ENCODE assay signal across 15 cellular contexts in genomic region chr2:68745006-68745405, GRCh38.
DNase-seq lines count a peak whose midpoint lies in the region; ATAC-seq and TF ChIP-seq lines count a peak whose summit lies in the region.
"Had no signal": no experiment of that assay in that cellular context is flagged by ENCODE, and none has a peak within 500 bp of the region (broad histone marks: within the 10 kb centered on the region; RNA-seq: fewer than 3 reads in every experiment).

No MANE protein-coding gene starts in this region.

- TF ChIP-seq CTCF in OCI-LY3 (IDR thresholded peaks at IDR 0.05; ENCODE audit: low read depth, low read length): no peak

- H3K27me3 Mint-ChIP-seq in activated T-cell treated with anti-CD3 and anti-CD28 coated beads, Interleukin-2, amount 50 U/mL, for 24 hours: no peaks in the 10 kb centered on the region
- H3K27me3 Mint-ChIP-seq in activated naive CD8-positive, alpha-beta T cell treated with anti-CD3 and anti-CD28 coated beads, Interleukin-2, amount 50 U/mL, for 24 hours: no peaks in the 10 kb centered on the region

- H3K27me3 ChIP-seq in OCI-LY3 (ENCODE audit: low read depth, low read length): no peaks in the 10 kb centered on the region
- H3K27me3 ChIP-seq: MG63, neural progenitor cell had no signal

- H2AFZ ChIP-seq in OCI-LY3 (ENCODE audit: low read depth, low read length): no peak overlapping the region
- H2AFZ ChIP-seq: neural progenitor cell had no signal

- peak overlapping the region; percentile 25 for H3K4me2 ChIP-seq in OCI-LY3 (ENCODE audit: low read length)
- H3K4me2 ChIP-seq: neural progenitor cell had no signal

- H3K9me3 ChIP-seq in OCI-LY3 (ENCODE audit: insufficient read depth, low read length): no peaks in the 10 kb centered on the region
- H3K9me3 ChIP-seq: MG63 had no signal

- ATAC-seq in activated naive CD8-positive, alpha-beta T cell treated with anti-CD3 and anti-CD28 coated beads, Interleukin-2, amount 50 U/mL, for 24 hours: peak; percentile 79
- ATAC-seq in HG02938 (IDR thresholded peaks at IDR 0.05; ENCODE audit: unreplicated experiment): no peak
- ATAC-seq: left lobe of liver had no signal

- peak overlapping the region; percentile 30 for H3K4me3 Mint-ChIP-seq in activated T-cell treated with anti-CD3 and anti-CD28 coated beads, Interleukin-2, amount 50 U/mL, for 24 hours
- peak overlapping the region; percentile 41 for H3K4me3 Mint-ChIP-seq in activated naive CD8-positive, alpha-beta T cell treated with anti-CD3 and anti-CD28 coated beads, Interleukin-2, amount 50 U/mL, for 24 hours
- H3K4me3 Mint-ChIP-seq: neural progenitor cell had no signal

- H3K27ac ChIP-seq in OCI-LY3 (ENCODE audit: low read length): peak overlapping the region; percentile 18; the same call in 1 of the 2 replicates
- H3K27ac ChIP-seq in substantia nigra (ENCODE audit: low read depth, low read length, poor library complexity, severe bottlenecking): no peak overlapping the region
- H3K27ac ChIP-seq: neural progenitor cell, RWPE1 had no signal

- H4K20me1 ChIP-seq in OCI-LY3 (ENCODE audit: insufficient read depth, low read length): peaks cover 79% of the 10 kb centered on the region

- no peaks in the 10 kb centered on the region for H3K9me3 Mint-ChIP-seq in activated T-cell treated with anti-CD3 and anti-CD28 coated beads, Interleukin-2, amount 50 U/mL, for 24 hours
- no peaks in the 10 kb centered on the region for H3K9me3 Mint-ChIP-seq in activated naive CD8-positive, alpha-beta T cell treated with anti-CD3 and anti-CD28 coated beads, Interleukin-2, amount 50 U/mL, for 24 hours
- H3K9me3 Mint-ChIP-seq: neural progenitor cell had no signal

- H3K27ac Mint-ChIP-seq in activated T-cell treated with anti-CD3 and anti-CD28 coated beads, Interleukin-2, amount 50 U/mL, for 24 hours: peak overlapping the region; percentile 86
- H3K27ac Mint-ChIP-seq in activated naive CD8-positive, alpha-beta T cell treated with anti-CD3 and anti-CD28 coated beads, Interleukin-2, amount 50 U/mL, for 24 hours: peak overlapping the region; percentile 80
- H3K27ac Mint-ChIP-seq: neural progenitor cell had no signal

- H3K4me3 ChIP-seq in OCI-LY3 (ENCODE audit: low read length): no peak overlapping the region
- H3K4me3 ChIP-seq: MG63, neural progenitor cell, skin epidermis had no signal

- peaks cover 74% of the 10 kb centered on the region for H3K36me3 Mint-ChIP-seq in activated T-cell treated with anti-CD3 and anti-CD28 coated beads, Interleukin-2, amount 50 U/mL, for 24 hours (ENCODE audit: low read depth)
- H3K36me3 Mint-ChIP-seq in activated naive CD8-positive, alpha-beta T cell treated with anti-CD3 and anti-CD28 coated beads, Interleukin-2, amount 50 U/mL, for 24 hours (ENCODE audit: low read depth): peaks cover 44% of the 10 kb centered on the region
- H3K36me3 Mint-ChIP-seq: neural progenitor cell had no signal

- DNase-seq in activated T-cell treated with anti-CD3 and anti-CD28 coated beads, Interleukin-2, amount 50 U/mL, for 24 hours: peak; percentile 47
- no peak for DNase-seq in activated T-cell treated with anti-CD3 and anti-CD28 coated beads for 4 hours
- peak; percentile 40 for DNase-seq in activated naive CD8-positive, alpha-beta T cell treated with anti-CD3 and anti-CD28 coated beads, Interleukin-2, amount 50 U/mL, for 24 hours
- DNase-seq in stimulated activated CD8-positive, alpha-beta memory T cell treated with anti-CD3 and anti-CD28 coated beads, Interleukin-4, amount 100 ng/mL, for 48 hours: peak; percentile 62
- DNase-seq in substantia nigra (lab: John Stamatoyannopoulos, UW): no peak
- DNase-seq in SIG-M5 treated with dmso at 0.1 percent for 504 hours (lab: John Stamatoyannopoulos, UW; ENCODE audit: unreplicated experiment): no peak
- DNase-seq: MG63, NCI-H446, T-helper 9 cell had no signal

- H3K4me1 ChIP-seq in OCI-LY3 (ENCODE audit: low read length): peaks cover 94% of the 10 kb centered on the region
- H3K4me1 ChIP-seq: neural progenitor cell had no signal

- peaks cover 50% of the 10 kb centered on the region for H3K36me3 ChIP-seq in OCI-LY3 (replicated peaks; ENCODE audit: low read depth, low read length)
- H3K36me3 ChIP-seq: MG63, neural progenitor cell had no signal

- H3K9ac ChIP-seq in OCI-LY3 (ENCODE audit: low read length): no peak overlapping the region
- H3K9ac ChIP-seq: neural progenitor cell had no signal

- peaks cover 100% of the 10 kb centered on the region for H3K79me2 ChIP-seq in OCI-LY3 (ENCODE audit: low read length)

- H3K4me1 Mint-ChIP-seq in activated T-cell treated with anti-CD3 and anti-CD28 coated beads, Interleukin-2, amount 50 U/mL, for 24 hours (ENCODE audit: low read depth): peaks cover 93% of the 10 kb centered on the region
- peaks cover 91% of the 10 kb centered on the region for H3K4me1 Mint-ChIP-seq in activated naive CD8-positive, alpha-beta T cell treated with anti-CD3 and anti-CD28 coated beads, Interleukin-2, amount 50 U/mL, for 24 hours
- H3K4me1 Mint-ChIP-seq: neural progenitor cell had no signal

Comparison
In these comparisons a context has a peak if more than half of its experiments do, and no peak if none do; other contexts are left out.
1. DNase-seq: peak in activated T-cell treated with anti-CD3 and anti-CD28 coated beads, Interleukin-2, amount 50 U/mL, for 24 hours (single experiment), activated naive CD8-positive, alpha-beta T cell treated with anti-CD3 and anti-CD28 coated beads, Interleukin-2, amount 50 U/mL, for 24 hours (single experiment) and stimulated activated CD8-positive, alpha-beta memory T cell treated with anti-CD3 and anti-CD28 coated beads, Interleukin-4, amount 100 ng/mL, for 48 hours (single experiment); none in activated T-cell treated with anti-CD3 and anti-CD28 coated beads for 4 hours (single experiment), substantia nigra (0 of 49) and SIG-M5 treated with dmso at 0.1 percent for 504 hours (single experiment).